19 cellular contexts compared by ENCODE assay signal in genomic region chr22:48520207-48520606, GRCh38.
"Had no signal": no experiment of that assay in that cellular context is flagged by ENCODE, and none has a peak within 500 bp of the region (broad histone marks: within the 10 kb centered on the region; RNA-seq: fewer than 3 reads in every experiment).

No MANE protein-coding gene starts in this region.

- H3K9me3 ChIP-seq: colonic mucosa, esophagus muscularis mucosa, gastrocnemius medialis, heart right ventricle, left lung, lower lobe of right lung had no signal

- H3K36me3 ChIP-seq: colonic mucosa, esophagus muscularis mucosa, gastrocnemius medialis, heart right ventricle, left lung, lower lobe of right lung had no signal

- H3K27me3 ChIP-seq: colonic mucosa, gastrocnemius medialis, left lung had no signal

- H3K9me3 Mint-ChIP-seq: dendritic cell treated with granulocyte-macrophage colony-stimulating factor and Interleukin-4, amounts not matched to agents 40 ng/mL and 50 ng/mL, for 4 days; effector memory CD8-positive, alpha-beta T cell; memory B cell had no signal

- H3K36me3 Mint-ChIP-seq: memory B cell had no signal

- H3K27ac Mint-ChIP-seq: dendritic cell treated with granulocyte-macrophage colony-stimulating factor and Interleukin-4, amounts not matched to agents 40 ng/mL and 50 ng/mL, for 4 days; effector memory CD8-positive, alpha-beta T cell; memory B cell had no signal

- ATAC-seq: effector memory CD8-positive, alpha-beta T cell; gastrocnemius medialis; heart right ventricle; left cardiac atrium; left lung; left ventricle myocardium superior; lower lobe of right lung had no signal

- H3K27ac ChIP-seq: colonic mucosa, esophagus muscularis mucosa, gastrocnemius medialis, heart right ventricle, left lung, lower lobe of right lung had no signal

- H3K4me3 ChIP-seq: colonic mucosa, esophagus muscularis mucosa, gastrocnemius medialis, heart right ventricle, left lung, lower lobe of right lung had no signal

- H3K4me1 ChIP-seq: colonic mucosa, esophagus muscularis mucosa, gastrocnemius medialis, heart right ventricle, left lung, lower lobe of right lung had no signal

- H3K27me3 Mint-ChIP-seq: dendritic cell treated with granulocyte-macrophage colony-stimulating factor and Interleukin-4, amounts not matched to agents 40 ng/mL and 50 ng/mL, for 4 days; memory B cell had no signal

- DNase-seq: colonic mucosa; cortex of kidney; effector CD8-positive, alpha-beta T cell; effector memory CD8-positive, alpha-beta T cell; foreskin melanocyte; gastrocnemius medialis; glutamatergic neuron; head of caudate nucleus; heart right ventricle; hippocampal formation; left cardiac atrium; left lung; left ventricle myocardium superior; lower lobe of right lung; mesendoderm; midbrain had no signal

- H3K4me1 Mint-ChIP-seq: memory B cell had no signal

- H3K4me3 Mint-ChIP-seq: dendritic cell treated with granulocyte-macrophage colony-stimulating factor and Interleukin-4, amounts not matched to agents 40 ng/mL and 50 ng/mL, for 4 days; effector memory CD8-positive, alpha-beta T cell; memory B cell had no signal
